In the genomic region with DNA sequence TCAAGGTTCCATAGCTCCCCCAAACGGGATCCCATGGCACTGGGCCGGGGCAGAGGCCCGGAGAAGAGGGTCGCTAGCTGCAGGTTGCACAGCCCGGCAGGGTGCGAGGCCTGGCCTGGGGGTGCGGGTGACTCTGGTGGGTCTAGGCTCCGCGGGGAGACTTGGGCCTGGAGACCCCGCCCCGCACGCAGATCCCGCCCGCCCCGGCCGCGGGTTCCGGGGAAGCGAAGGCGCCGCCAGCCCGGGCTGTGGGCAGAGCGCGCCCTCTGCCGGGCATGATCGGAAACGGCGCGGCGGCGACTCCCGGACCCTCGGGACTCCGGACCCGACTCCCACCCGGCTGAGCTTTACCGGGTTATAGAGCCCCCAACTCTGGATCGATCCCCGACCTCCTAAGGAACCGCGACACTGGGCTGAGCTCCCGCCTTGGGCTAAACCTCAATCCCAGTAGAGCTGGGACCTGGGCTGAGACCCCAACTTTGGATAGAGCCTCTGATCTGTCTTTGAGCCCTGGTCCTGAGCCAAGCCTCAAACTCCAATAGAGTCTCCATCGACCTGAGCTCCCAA, we compare ENCODE assay signal across 8 cellular contexts. TPM values are rescaled to one million over a fixed set of nuclear protein-coding genes. Genes with fewer than 3 reads are reported as not detected.
A peak's percentile ranks its signal among the peaks of the same experiment; 100 is the strongest.
DNase-seq lines count a peak whose midpoint lies in the region; ATAC-seq and TF ChIP-seq lines count a peak whose summit lies in the region.

No MANE protein-coding gene starts in this region.

- intact Hi-C loops in ascending aorta (cut with DNase I), result loop anchor here (1.0 to 5.0 kb wide), 2 partner anchors 59 to 79 kb away; no protein-coding TSS in a partner anchor

- peaks cover 5 to 12% of the 10 kb centered on the region in 2 donors for H3K4me1 ChIP-seq in ascending aorta

- TF ChIP-seq CTCF in ascending aorta (IDR thresholded peaks at IDR 0.05), result peak; percentile 81 to 99 (median 98)

- DNase-seq in DMS 273 (lab: John Stamatoyannopoulos, UW; ENCODE audit: unreplicated experiment) (peak; percentile 93), T-helper 2 cell (peak; percentile 55 to 77 (median 67)), ascending aorta (ENCODE audit: low spot score in 2 of 2) (peak in 1 of 2 donors; percentile 80), hypothalamus (lab: John Stamatoyannopoulos, UW) (peak in 37 of 51 donors; percentile 6 to 73 (median 32)), skeletal muscle cell (ENCODE audit: low read depth) (no peak)

- H3K36me3 ChIP-seq in KOPT-K1 (ENCODE audit: insufficient read depth, low read length) (no peaks in the 10 kb centered on the region), ascending aorta (no peaks in the 10 kb centered on the region)

- H3K27ac ChIP-seq in KOPT-K1 (ENCODE audit: low read depth, low read length, poor library complexity, severe bottlenecking) (peak overlapping the region; percentile 26), ascending aorta (no peak overlapping the region)

- H3K9me3 ChIP-seq in KOPT-K1 (ENCODE audit: insufficient read depth, low read length, poor library complexity, severe bottlenecking), result no peaks in the 10 kb centered on the region
- H3K9me3 ChIP-seq in ascending aorta, result no peaks in the 10 kb centered on the region

- H3K4me3 ChIP-seq in ascending aorta, result peak overlapping the region; percentile 50 to 71
- H3K4me3 ChIP-seq in skeletal muscle cell (ENCODE audit: low read depth, low read length), result peak overlapping the region; percentile 45

- no peak for ATAC-seq in GM21515 (IDR thresholded peaks at IDR 0.05; ENCODE audit: unreplicated experiment)
- ATAC-seq in HG03045 (IDR thresholded peaks at IDR 0.05; ENCODE audit: unreplicated experiment), result no peak

- no peaks in the 10 kb centered on the region for H3K27me3 ChIP-seq in ascending aorta

RNA-seq across cellular contexts. Expression of a gene that starts 3.1 kb away (rescaled TPM):
- total RNA-seq in ascending aorta, result 0.64 TPM

RNA-seq across cellular contexts. Expression of a gene that starts 33.9 kb away (rescaled TPM):
- 49.0 TPM for total RNA-seq in ascending aorta
